1 cellular context compared by ENCODE assay signal in genomic region chr16:720990-721764, GRCh38.
TF ChIP-seq lines count a peak whose summit lies in the region.

A gene with protein sequence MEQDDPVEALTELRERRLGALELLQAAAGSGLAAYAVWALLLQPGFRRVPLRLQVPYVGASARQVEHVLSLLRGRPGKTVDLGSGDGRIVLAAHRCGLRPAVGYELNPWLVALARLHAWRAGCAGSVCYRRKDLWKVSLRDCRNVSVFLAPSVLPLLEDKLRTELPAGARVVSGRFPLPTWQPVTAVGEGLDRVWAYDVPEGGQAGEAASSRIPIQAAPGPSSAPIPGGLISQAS (plus strand): TSS chr16:721146. CDS start chr16:721275, 129 bp downstream.

TF ChIP-seq in Ishikawa, 13 proteins besides CTCF, POLR2A, EP300 and RAD21 (continued from another document):
- TF ChIP-seq, protein P1, sequence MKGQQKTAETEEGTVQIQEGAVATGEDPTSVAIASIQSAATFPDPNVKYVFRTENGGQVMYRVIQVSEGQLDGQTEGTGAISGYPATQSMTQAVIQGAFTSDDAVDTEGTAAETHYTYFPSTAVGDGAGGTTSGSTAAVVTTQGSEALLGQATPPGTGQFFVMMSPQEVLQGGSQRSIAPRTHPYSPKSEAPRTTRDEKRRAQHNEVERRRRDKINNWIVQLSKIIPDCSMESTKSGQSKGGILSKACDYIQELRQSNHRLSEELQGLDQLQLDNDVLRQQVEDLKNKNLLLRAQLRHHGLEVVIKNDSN (IDR thresholded peaks at IDR 0.05), result peak; percentile 49
- TF ChIP-seq TEAD4 (IDR thresholded peaks at IDR 0.05) (0 out of 2 replicates have a peak, but pooled peaks have one; percentile 26), TAF1 (IDR thresholded peaks at IDR 0.05; ENCODE audit: low read depth) (peak; percentile 25; the same call in 1 of the 2 replicates), FOXM1 (IDR thresholded peaks at IDR 0.05; ENCODE audit: borderline replicate concordance, low read depth) (no peak), EGR1 (IDR thresholded peaks at IDR 0.05) (no peak)
